Comparison of ENCODE assay signal across 7 cellular contexts in genomic region chr15:40693904-40694705, GRCh38. TPM values are rescaled to one million over a fixed set of nuclear protein-coding genes. Genes with fewer than 3 reads are reported as not detected.
DNase-seq lines count a peak whose midpoint lies in the region; ATAC-seq and FAIRE-seq lines count a peak whose summit lies in the region.

No MANE protein-coding gene starts in this region.

- H3K4me1 ChIP-seq in iPS-20b (ENCODE audit: insufficient read depth, low read length) (no peaks in the 10 kb centered on the region; the same call in 1 of the 2 replicates), subcutaneous abdominal adipose tissue (ENCODE audit: control insufficient read depth in 5 of 5, insufficient read depth in 5 of 5, low read length in 5 of 5) (peaks cover 2 to 21% (median 18%) of the 10 kb centered on the region in 5 donors)

- no peaks in the 10 kb centered on the region for H3K27me3 ChIP-seq in iPS-20b (ENCODE audit: insufficient read depth, low read length)
- no peaks in the 10 kb centered on the region for H3K27me3 ChIP-seq in subcutaneous abdominal adipose tissue (ENCODE audit: control insufficient read depth in 5 of 5, insufficient read depth in 4 of 5, low read length in 5 of 5)

- peak overlapping the region; percentile 99 for H3K9ac ChIP-seq in iPS-20b (ENCODE audit: low read depth, low read length)
- H3K9ac ChIP-seq in subcutaneous abdominal adipose tissue (ENCODE audit: low read length in 5 of 5): peak overlapping the region; percentile 83 to 98 (median 93)

- H3K36me3 Mint-ChIP-seq in activated naive CD4-positive, alpha-beta T cell treated with anti-CD3 and anti-CD28 coated beads, Interleukin-2, amount 50 U/mL, for 72 hours: peaks cover 31 to 42% of the 10 kb centered on the region in 2 donors

- ATAC-seq in GM18867 (IDR thresholded peaks at IDR 0.05; ENCODE audit: unreplicated experiment) (peak; percentile 25), HG03095 (IDR thresholded peaks at IDR 0.05; ENCODE audit: unreplicated experiment) (peak; percentile 3), GM19023 (IDR thresholded peaks at IDR 0.05; ENCODE audit: unreplicated experiment) (no peak)
- ATAC-seq in activated naive CD4-positive, alpha-beta T cell treated with anti-CD3 and anti-CD28 coated beads, Interleukin-2, amount 50 U/mL, for 72 hours: no peak

- DNase-seq in activated naive CD4-positive, alpha-beta T cell treated with anti-CD3 and anti-CD28 coated beads, Interleukin-2, amount 50 U/mL, for 72 hours (ENCODE audit: low spot score in 2 of 2): no peak
- DNase-seq in RCC 7860 (ENCODE audit: low spot score): no peak

- H3K27ac Mint-ChIP-seq in activated naive CD4-positive, alpha-beta T cell treated with anti-CD3 and anti-CD28 coated beads, Interleukin-2, amount 50 U/mL, for 72 hours: peak overlapping the region; percentile 93 to 100

- no peak for FAIRE-seq in RCC 7860 (lab: Jason Lieb, UNC)

- H3K9me3 Mint-ChIP-seq in activated naive CD4-positive, alpha-beta T cell treated with anti-CD3 and anti-CD28 coated beads, Interleukin-2, amount 50 U/mL, for 72 hours: no peaks in the 10 kb centered on the region

- H3K9me3 ChIP-seq in iPS-20b (ENCODE audit: insufficient read depth, low read depth, low read length) (no peaks in the 10 kb centered on the region), subcutaneous abdominal adipose tissue (ENCODE audit: control insufficient read depth in 5 of 5, low read length in 5 of 5) (no peaks in the 10 kb centered on the region)

- H3K4me3 ChIP-seq in iPS-20b (ENCODE audit: low read length): peak overlapping the region; percentile 98
- H3K4me3 ChIP-seq in subcutaneous abdominal adipose tissue (ENCODE audit: low read depth in 1 of 5, low read length in 5 of 5): peak overlapping the region; percentile 83 to 99 (median 93)

- H3K27ac ChIP-seq in iPS-20b (ENCODE audit: low read length) (no peak overlapping the region), subcutaneous abdominal adipose tissue (ENCODE audit: low read depth, low read length) (peak overlapping the region; percentile 96)

- peaks cover 8% of the 10 kb centered on the region; the same call in 1 of the 2 replicates for H3K36me3 ChIP-seq in iPS-20b (ENCODE audit: insufficient read depth, low read depth, low read length)
- H3K36me3 ChIP-seq in subcutaneous abdominal adipose tissue (ENCODE audit: control insufficient read depth in 5 of 5, insufficient read depth in 5 of 5, low read length in 5 of 5): peaks cover 0 to 8% (median 7%) of the 10 kb centered on the region in 5 donors

RNA-seq across cellular contexts. Expression of gene RAD51, which starts 0.9 kb away (rescaled TPM):
- total RNA-seq in activated naive CD4-positive, alpha-beta T cell treated with anti-CD3 and anti-CD28 coated beads, Interleukin-2, amount 50 U/mL, for 72 hours: 10 to 100 TPM; 39.5 to 79.9 TPM

Comparison
In these comparisons a context has a peak if more than half of its experiments do, and no peak if none do; other contexts are left out.
1. ATAC-seq: peak in GM18867 (single experiment) and HG03095 (single experiment); none in activated naive CD4-positive, alpha-beta T cell treated with anti-CD3 and anti-CD28 coated beads, Interleukin-2, amount 50 U/mL, for 72 hours (0 of 2) and GM19023 (single experiment).